15 cellular contexts compared by ENCODE assay signal in the genomic region with DNA sequence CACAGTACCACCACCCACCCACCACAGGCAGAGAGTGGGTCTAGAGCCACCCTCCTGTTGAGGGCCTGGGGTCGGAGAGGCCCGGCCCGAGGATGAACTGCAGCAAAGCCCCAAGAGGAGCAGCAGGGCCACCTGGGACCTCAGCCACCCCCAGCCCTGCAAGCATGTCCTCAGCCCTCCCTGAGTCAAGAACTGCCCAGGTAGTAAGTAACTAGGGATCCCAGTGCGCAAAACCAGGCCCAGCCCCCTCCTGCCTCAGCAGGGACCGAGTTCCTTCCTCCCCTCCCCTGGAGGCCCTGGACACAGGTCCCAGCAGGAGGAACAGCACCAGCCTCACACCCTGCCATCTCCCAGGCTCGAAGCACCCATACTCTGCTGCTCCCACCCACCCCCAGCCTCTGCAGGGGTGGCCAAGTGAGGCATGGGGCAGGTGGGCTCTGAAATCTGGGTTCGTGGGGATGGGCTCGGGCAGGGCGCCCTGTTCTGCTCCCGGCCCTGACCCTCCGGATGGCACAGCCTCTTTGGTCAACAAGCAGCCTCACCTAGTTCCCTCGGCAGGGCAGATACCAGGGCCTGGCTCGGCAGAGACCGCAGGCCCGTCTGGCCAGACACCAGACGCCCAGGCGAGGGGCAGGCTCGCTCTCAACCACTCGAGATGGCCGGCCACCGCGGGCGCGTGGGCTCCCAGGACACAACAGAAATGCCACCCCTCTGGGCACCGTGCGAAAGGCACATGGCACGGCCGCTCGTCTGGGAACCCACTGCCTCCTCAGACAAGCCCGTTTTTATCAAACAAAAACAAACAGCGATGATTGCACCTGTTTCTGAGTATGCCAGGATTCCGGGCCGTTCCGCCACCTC. TPM values are rescaled to one million over a fixed set of nuclear protein-coding genes. Genes with fewer than 3 reads are reported as not detected.
DNase-seq lines count a peak whose midpoint lies in the region; ATAC-seq and TF ChIP-seq lines count a peak whose summit lies in the region.
"Had no signal": no experiment of that assay in that cellular context is flagged by ENCODE, and none has a peak within 500 bp of the region (broad histone marks: within the 10 kb centered on the region; RNA-seq: fewer than 3 reads in every experiment).

No MANE protein-coding gene starts in this region.

- H3K27me3 ChIP-seq in Caco-2 (replicated peaks; ENCODE audit: control insufficient read depth, insufficient read depth, low read length) (no peaks in the 10 kb centered on the region), colonic mucosa (no peaks in the 10 kb centered on the region), gastrocnemius medialis (no peaks in the 10 kb centered on the region)
- H3K27me3 ChIP-seq: vagina had no signal

- H3K4me3 ChIP-seq in Caco-2 (ENCODE audit: low read depth, low read length): no peak overlapping the region
- no peak overlapping the region for H3K4me3 ChIP-seq in colonic mucosa
- H3K4me3 ChIP-seq in gastrocnemius medialis: no peak overlapping the region
- H3K4me3 ChIP-seq: vagina had no signal

- ATAC-seq in left lobe of liver: peak; percentile 55
- no peak for ATAC-seq in gastrocnemius medialis
- no peak for ATAC-seq in HG02759 (IDR thresholded peaks at IDR 0.05; ENCODE audit: unreplicated experiment)
- ATAC-seq: activated CD4-positive, alpha-beta T cell treated with anti-CD3 and anti-CD28 coated beads for 36 hours; naive thymus-derived CD4-positive, alpha-beta T cell had no signal

- H3K4me3 Mint-ChIP-seq in Caco-2 (ENCODE audit: unreplicated experiment): peak overlapping the region; percentile 72
- H3K4me3 Mint-ChIP-seq: activated CD4-positive, alpha-beta T cell treated with anti-CD3 and anti-CD28 coated beads for 36 hours; naive thymus-derived CD4-positive, alpha-beta T cell had no signal

- TF ChIP-seq CTCF in Caco-2 (IDR thresholded peaks at IDR 0.05; ENCODE audit: insufficient read depth in 1 of 2, low read depth in 1 of 2, low read length in 1 of 2, severe bottlenecking in 1 of 2, unreplicated experiment in 1 of 2): no peak
- no peak for TF ChIP-seq CTCF in colonic mucosa (IDR thresholded peaks at IDR 0.05)
- no peak for TF ChIP-seq CTCF in gastrocnemius medialis (IDR thresholded peaks at IDR 0.05 in 4 of 5, conservative IDR thresholded peaks at IDR 0.05 in 1 of 5)

- H3K27ac Mint-ChIP-seq in Caco-2 (ENCODE audit: unreplicated experiment): peak overlapping the region; percentile 100
- H3K27ac Mint-ChIP-seq: activated CD4-positive, alpha-beta T cell treated with anti-CD3 and anti-CD28 coated beads for 36 hours; naive thymus-derived CD4-positive, alpha-beta T cell had no signal

- peaks cover 7% of the 10 kb centered on the region; the same call in 1 of the 2 replicates for H3K36me3 ChIP-seq in Caco-2 (ENCODE audit: control insufficient read depth, insufficient read depth, low read length)
- H3K36me3 ChIP-seq in colonic mucosa: peaks cover 14% of the 10 kb centered on the region
- H3K36me3 ChIP-seq in gastrocnemius medialis: peaks cover 0 to 30% of the 10 kb centered on the region in 2 donors

- intact Hi-C loops in Caco-2 (cut with micrococcal nuclease; ENCODE audit: unreplicated experiment): no loop called here
- intact Hi-C loops in colonic mucosa (cut with DNase I): no loop called here
- intact Hi-C loops in gastrocnemius medialis (cut with DNase I; ENCODE audit: low total_unique reads): no loop called here

- H3K9ac ChIP-seq in colonic mucosa (ENCODE audit: low read depth in 2 of 2, low read length in 2 of 2): peak overlapping the region; percentile 51 to 89

- H3K4me1 Mint-ChIP-seq in Caco-2 (ENCODE audit: low read depth, unreplicated experiment): peaks cover 27% of the 10 kb centered on the region
- H3K4me1 Mint-ChIP-seq: activated CD4-positive, alpha-beta T cell treated with anti-CD3 and anti-CD28 coated beads for 36 hours; naive thymus-derived CD4-positive, alpha-beta T cell had no signal

- peaks cover 88% of the 10 kb centered on the region for H3K36me3 Mint-ChIP-seq in Caco-2 (ENCODE audit: insufficient read depth, unreplicated experiment)
- H3K36me3 Mint-ChIP-seq: naive thymus-derived CD4-positive, alpha-beta T cell had no signal

- TF ChIP-seq POLR2A in gastrocnemius medialis (IDR thresholded peaks at IDR 0.05): no peak

- H3K4me1 ChIP-seq in Caco-2: peaks cover 40% of the 10 kb centered on the region
- H3K4me1 ChIP-seq in colonic mucosa: peaks cover 16% of the 10 kb centered on the region
- H3K4me1 ChIP-seq in gastrocnemius medialis: peaks cover 8 to 21% of the 10 kb centered on the region in 2 donors

- no peaks in the 10 kb centered on the region for H3K27me3 Mint-ChIP-seq in Caco-2 (ENCODE audit: insufficient read depth, unreplicated experiment)
- H3K27me3 Mint-ChIP-seq: activated CD4-positive, alpha-beta T cell treated with anti-CD3 and anti-CD28 coated beads for 36 hours; naive thymus-derived CD4-positive, alpha-beta T cell had no signal

- H3K27ac ChIP-seq in colonic mucosa (peak overlapping the region; percentile 91), gastrocnemius medialis (peak overlapping the region in 3 of 4 donors; percentile 18 to 56 (median 54))
- H3K27ac ChIP-seq: epithelial cell of prostate, vagina had no signal

- H3K9me3 Mint-ChIP-seq in Caco-2 (ENCODE audit: unreplicated experiment): no peaks in the 10 kb centered on the region
- H3K9me3 Mint-ChIP-seq: naive thymus-derived CD4-positive, alpha-beta T cell had no signal

- DNase-seq in Caco-2 (peak; percentile 55 to 67), colonic mucosa (peak; percentile 68), left lobe of liver (ENCODE audit: low spot score) (no peak), gastrocnemius medialis (peak in 1 of 2 donors; percentile 11), SIG-M5 treated with dmso at 0.1 percent for 504 hours (lab: John Stamatoyannopoulos, UW; ENCODE audit: unreplicated experiment) (no peak), NCI-H1930 (lab: John Stamatoyannopoulos, UW) (no peak)
- no peak for DNase-seq in activated CD4-positive, alpha-beta T cell treated with anti-CD3 and anti-CD28 coated beads, Interleukin-2, amount 50 U/mL, for 48 hours
- DNase-seq: activated CD4-positive, alpha-beta T cell treated with anti-CD3 and anti-CD28 coated beads for 36 hours; AML-193; EL; SW 1271 had no signal

- H3K9me3 ChIP-seq in Caco-2: no peaks in the 10 kb centered on the region
- H3K9me3 ChIP-seq in colonic mucosa: no peaks in the 10 kb centered on the region
- no peaks in the 10 kb centered on the region for H3K9me3 ChIP-seq in gastrocnemius medialis
- H3K9me3 ChIP-seq: vagina had no signal

- in situ Hi-C loops in gastrocnemius medialis (cut with MboI; ENCODE audit: low sequenced_read_pairs in 4 of 4): no loop called here

- no TSS peak for BruUV-seq in Caco-2 (replicated peaks; lab: Mats Ljungman, UMichigan)

- CTCF ChIA-PET in Caco-2 (lab: Charles Lee): interaction anchor here (0.6 to 2.0 kb wide), 12 partner anchors 14 to 369 kb away, joined by 3 to 19 read pairs (median 4); no protein-coding TSS in a partner anchor

- POLR2A ChIA-PET in Caco-2 (lab: Charles Lee): interaction anchor here (0.6 to 1.5 kb wide), 14 partner anchors 12 to 186 kb away, joined by 3 to 21 read pairs (median 8); partner anchors contain the start of gene PDGFA

RNA-seq across cellular contexts. Expression of gene PDGFA, which starts 15.2 kb away (rescaled TPM):
- total RNA-seq in Caco-2 (2022) (76.8 and 78.5 TPM in 2 replicates), colonic mucosa (10 to 100 TPM; 34.9 to 50.5 TPM), left lobe of liver (2.7 TPM), gastrocnemius medialis (10 to 100 TPM; 10.8 to 31.7 (median 26.0) TPM)

Comparison
In these comparisons a context has a peak if more than half of its experiments do, and no peak if none do; other contexts are left out.
1. DNase-seq: peak in Caco-2 (2 of 2) and colonic mucosa (single experiment); none in left lobe of liver (single experiment), SIG-M5 treated with dmso at 0.1 percent for 504 hours (single experiment), activated CD4-positive, alpha-beta T cell treated with anti-CD3 and anti-CD28 coated beads, Interleukin-2, amount 50 U/mL, for 48 hours (0 of 2) and NCI-H1930 (0 of 2).